Comparison of ENCODE assay signal across 22 cellular contexts in genomic region chr9:76018244-76018643, GRCh38.
A peak's percentile ranks its signal among the peaks of the same experiment; 100 is the strongest.
DNase-seq lines count a peak whose midpoint lies in the region; ATAC-seq and TF ChIP-seq lines count a peak whose summit lies in the region.
"Had no signal": no experiment of that assay in that cellular context is flagged by ENCODE, and none has a peak within 500 bp of the region (broad histone marks: within the 10 kb centered on the region; RNA-seq: fewer than 3 reads in every experiment).

No MANE protein-coding gene starts in this region.

- DNase-seq in activated CD4-positive, alpha-beta T cell treated with anti-CD3 and anti-CD28 coated beads, Interleukin-2, amount 50 U/mL, for 1 hour: peak; percentile 3
- no peak for DNase-seq in activated CD4-positive, alpha-beta T cell treated with anti-CD3 and anti-CD28 coated beads for 48 hours
- DNase-seq in left lung: peak; percentile 36 to 39
- peak; percentile 12 for DNase-seq in transverse colon
- DNase-seq in MV-4-11 (lab: John Stamatoyannopoulos, UW): no peak
- DNase-seq in DMS 273 (lab: John Stamatoyannopoulos, UW; ENCODE audit: unreplicated experiment): no peak
- DNase-seq: activated gamma-delta T cell, BE2C, Caco-2, cortex of kidney, DMS79 treated with DMSO at 0.1 percent for 48 hours, hypothalamus, MM.1S, NCI-H1436, NCI-H524 treated with DMSO at 0.1 percent for 48 hours, SIG-M5 had no signal

- intact Hi-C loops in left lung (cut with DNase I) (no loop called here), transverse colon (cut with DNase I; ENCODE audit: low total_unique reads) (no loop called here)

- H3K36me3 Mint-ChIP-seq in T-helper 1 cell treated with Interleukin-12 subunit alpha and Interleukin-12 subunit beta and Interleukin-4 antibody, amounts not matched to agents 30 μg/mL and 1 μg/mL, for 36 hours (ENCODE audit: low read depth): peaks cover 18% of the 10 kb centered on the region

- H3K4me1 ChIP-seq in left lung (no peaks in the 10 kb centered on the region), transverse colon (peaks cover 0 to 8% (median 3%) of the 10 kb centered on the region in 4 donors)
- H3K4me1 ChIP-seq: A549, BE2C, Caco-2 had no signal

- ATAC-seq in left lung (peak; percentile 90), HG02798 (IDR thresholded peaks at IDR 0.05; ENCODE audit: poor library complexity, unreplicated experiment) (no peak)
- ATAC-seq: A549, gastroesophageal sphincter had no signal

- H3K4me1 Mint-ChIP-seq in T-helper 1 cell treated with Interleukin-12 subunit alpha and Interleukin-12 subunit beta and Interleukin-4 antibody, amounts not matched to agents 30 μg/mL and 1 μg/mL, for 36 hours (ENCODE audit: low read depth): peaks cover 42% of the 10 kb centered on the region

- in situ Hi-C loops in transverse colon (cut with MboI; ENCODE audit: low pct_ligation_motif_present in 1 of 4, low pct_unique_long_range_greater_than_20kb in 1 of 4, low sequenced_read_pairs in 3 of 4): loop anchor here in 1 of 4 donors (25.0 kb wide), 1 partner anchor 106 kb away; no protein-coding TSS in a partner anchor

- TF ChIP-seq CTCF in left lung (IDR thresholded peaks at IDR 0.05) (no peak), transverse colon (IDR thresholded peaks at IDR 0.05) (no peak)

- H3K4me3 ChIP-seq in left lung (no peak overlapping the region), transverse colon (no peak overlapping the region)
- H3K4me3 ChIP-seq: A549, gastroesophageal sphincter, tibial nerve had no signal

- H3K9me3 Mint-ChIP-seq in T-helper 1 cell treated with Interleukin-12 subunit alpha and Interleukin-12 subunit beta and Interleukin-4 antibody, amounts not matched to agents 30 μg/mL and 1 μg/mL, for 36 hours: peaks cover 7% of the 10 kb centered on the region

- no peaks in the 10 kb centered on the region for H3K36me3 ChIP-seq in left lung
- H3K36me3 ChIP-seq in transverse colon: no peaks in the 10 kb centered on the region
- H3K36me3 ChIP-seq: BE2C, gastroesophageal sphincter, tibial nerve had no signal

- no peak for TF ChIP-seq POLR2A in transverse colon (IDR thresholded peaks at IDR 0.05)

- H3K9me3 ChIP-seq in left lung: no peaks in the 10 kb centered on the region
- H3K9me3 ChIP-seq in transverse colon: no peaks in the 10 kb centered on the region
- H3K9me3 ChIP-seq: A549, BE2C, Caco-2, gastroesophageal sphincter, tibial nerve had no signal

- 80 to 83% methylated on average over 3 to 12 of the region's 12 CpGs for WGBS in transverse colon (ENCODE audit: low coverage in 1 of 2), 2 donors

- peaks cover 4% of the 10 kb centered on the region for H3K27me3 Mint-ChIP-seq in T-helper 1 cell treated with Interleukin-12 subunit alpha and Interleukin-12 subunit beta and Interleukin-4 antibody, amounts not matched to agents 30 μg/mL and 1 μg/mL, for 36 hours (ENCODE audit: low read depth)
- H3K27me3 Mint-ChIP-seq: stimulated activated naive CD8-positive, alpha-beta T cell treated with anti-CD3 and anti-CD28 coated beads, Interleukin-15, Interleukin-2, amounts not matched to agents 100 ng/mL and 50 ng/mL, for 24 hours had no signal

- peak overlapping the region; percentile 49 for H3K4me3 Mint-ChIP-seq in T-helper 1 cell treated with Interleukin-12 subunit alpha and Interleukin-12 subunit beta and Interleukin-4 antibody, amounts not matched to agents 30 μg/mL and 1 μg/mL, for 36 hours
- H3K4me3 Mint-ChIP-seq: stimulated activated naive CD8-positive, alpha-beta T cell treated with anti-CD3 and anti-CD28 coated beads, Interleukin-15, Interleukin-2, amounts not matched to agents 100 ng/mL and 50 ng/mL, for 24 hours had no signal

- TF ChIP-seq EP300 in transverse colon (IDR thresholded peaks at IDR 0.05; ENCODE audit: low read depth): no peak

- H3K27ac Mint-ChIP-seq in T-helper 1 cell treated with Interleukin-12 subunit alpha and Interleukin-12 subunit beta and Interleukin-4 antibody, amounts not matched to agents 30 μg/mL and 1 μg/mL, for 36 hours: no peak overlapping the region
- H3K27ac Mint-ChIP-seq: stimulated activated naive CD8-positive, alpha-beta T cell treated with anti-CD3 and anti-CD28 coated beads, Interleukin-15, Interleukin-2, amounts not matched to agents 100 ng/mL and 50 ng/mL, for 24 hours had no signal

- no peaks in the 10 kb centered on the region for H3K27me3 ChIP-seq in left lung
- H3K27me3 ChIP-seq in transverse colon: no peaks in the 10 kb centered on the region
- H3K27me3 ChIP-seq: BE2C, gastroesophageal sphincter, tibial nerve had no signal

- H3K27ac ChIP-seq in left lung (no peak overlapping the region), transverse colon (no peak overlapping the region)
- H3K27ac ChIP-seq: A549, gastroesophageal sphincter, tibial nerve had no signal

Comparison
In these comparisons a context has a peak if more than half of its experiments do, and no peak if none do; other contexts are left out.
1. DNase-seq: peak in activated CD4-positive, alpha-beta T cell treated with anti-CD3 and anti-CD28 coated beads, Interleukin-2, amount 50 U/mL, for 1 hour (single experiment), left lung (2 of 2) and transverse colon (single experiment); none in activated CD4-positive, alpha-beta T cell treated with anti-CD3 and anti-CD28 coated beads for 48 hours (single experiment), MV-4-11 (single experiment) and DMS 273 (single experiment).